In genomic region chr5:176671399-176671798, GRCh38 we compare ENCODE assay signal across 2 cellular contexts.
A peak's percentile ranks its signal among the peaks of the same experiment; 100 is the strongest.
TF ChIP-seq lines count a peak whose summit lies in the region.

No MANE protein-coding gene starts in this region.

TF ChIP-seq in HEK293, 187 proteins besides CTCF, POLR2A, EP300 and RAD21 (continued from another document):
- peak; percentile 80 for TF ChIP-seq KLF1 (tag by site-specific recombination; IDR thresholded peaks at IDR 0.05)
TF ChIP-seq in HEK293: peak in this region for 2.

TF ChIP-seq in WTC11, 78 proteins besides CTCF, POLR2A, EP300 and RAD21 (continued from another document):
- TF ChIP-seq, protein P1, sequence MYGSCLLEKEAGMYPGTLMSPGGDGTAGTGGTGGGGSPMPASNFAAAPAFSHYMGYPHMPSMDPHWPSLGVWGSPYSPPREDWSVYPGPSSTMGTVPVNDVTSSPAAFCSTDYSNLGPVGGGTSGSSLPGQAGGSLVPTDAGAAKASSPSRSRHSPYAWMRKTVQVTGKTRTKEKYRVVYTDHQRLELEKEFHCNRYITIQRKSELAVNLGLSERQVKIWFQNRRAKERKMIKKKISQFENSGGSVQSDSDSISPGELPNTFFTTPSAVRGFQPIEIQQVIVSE (CRISPR knock-in tag; IDR thresholded peaks at IDR 0.05; ENCODE audit: borderline replicate concordance): no peak
- TF ChIP-seq CREM (CRISPR knock-in tag; IDR thresholded peaks at IDR 0.05) (no peak), FOXP4 (CRISPR knock-in tag; IDR thresholded peaks at IDR 0.05) (no peak), RORB (CRISPR knock-in tag; IDR thresholded peaks at IDR 0.05) (no peak), ZNF263 (CRISPR knock-in tag; IDR thresholded peaks at IDR 0.05; ENCODE audit: low read depth) (no peak)
